In genomic region chr10:79072041-79072441, GRCh38 we compare ENCODE assay signal across 9 cellular contexts. TPM values are rescaled to one million over a fixed set of nuclear protein-coding genes. Genes with fewer than 3 reads are reported as not detected.
A peak's percentile ranks its signal among the peaks of the same experiment; 100 is the strongest.
DNase-seq lines count a peak whose midpoint lies in the region; ATAC-seq and TF ChIP-seq lines count a peak whose summit lies in the region.
"Had no signal": no experiment of that assay in that cellular context is flagged by ENCODE, and none has a peak within 500 bp of the region (broad histone marks: within the 10 kb centered on the region; RNA-seq: fewer than 3 reads in every experiment).

No MANE protein-coding gene starts in this region.

- 37% methylated on average over 8 of the region's 8 CpGs for WGBS in right cardiac atrium

- H3K9ac ChIP-seq in rectal smooth muscle tissue (ENCODE audit: low read length), result no peak overlapping the region

- H3K9me3 Mint-ChIP-seq in CD8-positive, alpha-beta memory T cell, result peaks cover 0 to 2% (median 0%) of the 10 kb centered on the region in 5 donors
- no peaks in the 10 kb centered on the region for H3K9me3 Mint-ChIP-seq in WTC11
- no peaks in the 10 kb centered on the region for H3K9me3 Mint-ChIP-seq in activated T-cell treated with anti-CD3 and anti-CD28 coated beads, Interleukin-2, amount 50 U/mL, for 24 hours

- peaks cover 0 to 6% of the 10 kb centered on the region in 2 donors for H3K27me3 Mint-ChIP-seq in CD8-positive, alpha-beta memory T cell
- H3K27me3 Mint-ChIP-seq in WTC11 (ENCODE audit: low read depth), result peaks cover 8% of the 10 kb centered on the region; the same call in 1 of the 2 replicates
- H3K27me3 Mint-ChIP-seq in activated T-cell treated with anti-CD3 and anti-CD28 coated beads, Interleukin-2, amount 50 U/mL, for 24 hours, result peaks cover 8% of the 10 kb centered on the region

- no peak overlapping the region for H3K4me3 ChIP-seq in CD8-positive, alpha-beta memory T cell (ENCODE audit: low read length)
- H3K4me3 ChIP-seq in right cardiac atrium (ENCODE audit: low read length) (peak overlapping the region; percentile 77), rectal smooth muscle tissue (ENCODE audit: low read length) (peak overlapping the region; percentile 97)

- peaks cover 0 to 7% (median 0%) of the 10 kb centered on the region in 3 donors for H3K36me3 Mint-ChIP-seq in CD8-positive, alpha-beta memory T cell
- no peaks in the 10 kb centered on the region for H3K36me3 Mint-ChIP-seq in WTC11
- no peaks in the 10 kb centered on the region for H3K36me3 Mint-ChIP-seq in activated T-cell treated with anti-CD3 and anti-CD28 coated beads, Interleukin-2, amount 50 U/mL, for 24 hours (ENCODE audit: low read depth)

- no peak for DNase-seq in CD8-positive, alpha-beta memory T cell
- DNase-seq in WTC11 (ENCODE audit: low spot score) (no peak), right cardiac atrium (peak in 1 of 3 donors; percentile 72), cortex of kidney (lab: John Stamatoyannopoulos, UW) (no peak), G401 (ENCODE audit: low spot score) (no peak)
- DNase-seq in activated T-cell treated with anti-CD3 and anti-CD28 coated beads, Interleukin-2, amount 50 U/mL, for 24 hours, result no peak
- DNase-seq: NCI-H524 treated with DMSO at 0.1 percent for 48 hours had no signal

- H3K9me3 ChIP-seq in CD8-positive, alpha-beta memory T cell (ENCODE audit: low read length), result no peaks in the 10 kb centered on the region
- no peaks in the 10 kb centered on the region for H3K9me3 ChIP-seq in right cardiac atrium (ENCODE audit: control insufficient read depth, low read length)

- H3K27me3 ChIP-seq in CD8-positive, alpha-beta memory T cell (ENCODE audit: insufficient read depth, low read length, poor library complexity, severe bottlenecking), result no peaks in the 10 kb centered on the region
- H3K27me3 ChIP-seq in right cardiac atrium (ENCODE audit: control insufficient read depth, insufficient read depth) (no peaks in the 10 kb centered on the region), rectal smooth muscle tissue (ENCODE audit: control insufficient read depth, insufficient read depth, low read length) (no peaks in the 10 kb centered on the region)

- in situ Hi-C loops in G401 (cut with HindIII; ENCODE audit: low sequenced_read_pairs), result no loop called here

- intact Hi-C loops in right cardiac atrium (cut with DNase I), result loop anchor here (5.0 to 10.0 kb wide), 7 partner anchors 53 to 125 kb away; no protein-coding TSS in a partner anchor

- POLR2A ChIA-PET in CD8-positive, alpha-beta memory T cell (lab: Charles Lee), result no interaction called here
- POLR2A ChIA-PET in WTC11 (lab: Charles Lee), result interaction anchor here (1.2 to 1.8 kb wide), 2 partner anchors 55 to 123 kb away, joined by 3 to 6 read pairs; no protein-coding TSS in a partner anchor

- peak overlapping the region in 2 of 8 donors; percentile 23 to 25 for H3K27ac Mint-ChIP-seq in CD8-positive, alpha-beta memory T cell
- peak overlapping the region; percentile 76 for H3K27ac Mint-ChIP-seq in WTC11
- H3K27ac Mint-ChIP-seq in activated T-cell treated with anti-CD3 and anti-CD28 coated beads, Interleukin-2, amount 50 U/mL, for 24 hours, result no peak overlapping the region

- peak overlapping the region; percentile 14 to 99 (median 74) for H3K4me3 Mint-ChIP-seq in CD8-positive, alpha-beta memory T cell
- H3K4me3 Mint-ChIP-seq in WTC11, result peak overlapping the region; percentile 76
- no peak overlapping the region for H3K4me3 Mint-ChIP-seq in activated T-cell treated with anti-CD3 and anti-CD28 coated beads, Interleukin-2, amount 50 U/mL, for 24 hours

- H3K4me1 Mint-ChIP-seq in CD8-positive, alpha-beta memory T cell, result peaks cover 18 to 54% (median 21%) of the 10 kb centered on the region in 3 donors
- peaks cover 55% of the 10 kb centered on the region for H3K4me1 Mint-ChIP-seq in WTC11
- H3K4me1 Mint-ChIP-seq in activated T-cell treated with anti-CD3 and anti-CD28 coated beads, Interleukin-2, amount 50 U/mL, for 24 hours (ENCODE audit: low read depth), result peaks cover 29% of the 10 kb centered on the region

- no peak overlapping the region for H3K27ac ChIP-seq in CD8-positive, alpha-beta memory T cell (ENCODE audit: low read depth, low read length)
- peak overlapping the region; percentile 90 for H3K27ac ChIP-seq in right cardiac atrium (ENCODE audit: low read length)
- H3K27ac ChIP-seq in rectal smooth muscle tissue (ENCODE audit: low read depth, low read length), result peak overlapping the region; percentile 99

- CTCF ChIA-PET in CD8-positive, alpha-beta memory T cell (lab: Charles Lee), result no interaction called here
- CTCF ChIA-PET in WTC11 (lab: Charles Lee), result interaction anchor here (2.0 to 3.0 kb wide), 2 partner anchors 97 to 123 kb away, joined by 7 to 22 read pairs; no protein-coding TSS in a partner anchor

- no peak for ATAC-seq in WTC11
- ATAC-seq in right cardiac atrium, result no peak
- ATAC-seq in HG03139 (IDR thresholded peaks at IDR 0.05; ENCODE audit: unreplicated experiment), result no peak

- peaks cover 8% of the 10 kb centered on the region for H3K4me1 ChIP-seq in CD8-positive, alpha-beta memory T cell (ENCODE audit: insufficient read depth, low read length)
- H3K4me1 ChIP-seq in right cardiac atrium (ENCODE audit: control insufficient read depth, insufficient read depth, low read length) (peaks cover 44% of the 10 kb centered on the region), rectal smooth muscle tissue (ENCODE audit: control insufficient read depth, insufficient read depth, low read length) (peaks cover 45% of the 10 kb centered on the region)

- H3K36me3 ChIP-seq in CD8-positive, alpha-beta memory T cell (ENCODE audit: insufficient read depth, low read length), result no peaks in the 10 kb centered on the region
- H3K36me3 ChIP-seq in rectal smooth muscle tissue (ENCODE audit: control insufficient read depth, insufficient read depth, low read length), result no peaks in the 10 kb centered on the region

- no peak for TF ChIP-seq CTCF in WTC11 (IDR thresholded peaks at IDR 0.05)

TF ChIP-seq in WTC11, 78 proteins besides CTCF, POLR2A, EP300 and RAD21:
- TF ChIP-seq HMGA2 (CRISPR knock-in tag; IDR thresholded peaks at IDR 0.05), result no peak
- no peak for TF ChIP-seq MYBL2 (CRISPR knock-in tag; IDR thresholded peaks at IDR 0.05)
- no peak for TF ChIP-seq RORB (CRISPR knock-in tag; IDR thresholded peaks at IDR 0.05)
- TF ChIP-seq GTF2I (CRISPR knock-in tag; conservative IDR thresholded peaks at IDR 0.05), result no peak
- TF ChIP-seq FOXK1 (CRISPR knock-in tag; IDR thresholded peaks at IDR 0.05), result no peak
- TF ChIP-seq ZNF219 (CRISPR knock-in tag; IDR thresholded peaks at IDR 0.05; ENCODE audit: borderline replicate concordance), result no peak
- TF ChIP-seq KAT7 (CRISPR knock-in tag; IDR thresholded peaks at IDR 0.05; ENCODE audit: borderline replicate concordance), result no peak
- TF ChIP-seq ZNF532 (CRISPR knock-in tag; IDR thresholded peaks at IDR 0.05; ENCODE audit: borderline replicate concordance), result no peak
- TF ChIP-seq ZNF232 (CRISPR knock-in tag; IDR thresholded peaks at IDR 0.05), result no peak
- TF ChIP-seq E2F5 (CRISPR knock-in tag; IDR thresholded peaks at IDR 0.05), result no peak
TF ChIP-seq in WTC11: peak in this region for 0.

RNA-seq across cellular contexts. Expression of gene ZMIZ1, which starts 3.3 kb away (rescaled TPM):
- 10 to 100 TPM; 34.7 to 36.3 TPM for total RNA-seq in CD8-positive, alpha-beta memory T cell
- polyA plus RNA-seq in CD8-positive, alpha-beta memory T cell, result 8.0 TPM
- total RNA-seq in WTC11 (2021) (34.3 to 44.4 TPM (median 35.2 TPM) in 3 replicates), right cardiac atrium (10 to 100 TPM; 67.4 to 83.1 (median 72.9) TPM)
- polyA plus RNA-seq in right cardiac atrium, result 38.0 TPM
- 2.3 and 5.0 TPM in 2 replicates for total RNA-seq in G401 (2014; rRNA removed; shearing (Covaris generic))
